ENCODE assay signal across 8 cellular contexts in genomic region chr2:232697059-232697806, GRCh38. TPM values are rescaled to one million over a fixed set of nuclear protein-coding genes. Genes with fewer than 3 reads are reported as not detected.
DNase-seq lines count a peak whose midpoint lies in the region; ATAC-seq and TF ChIP-seq lines count a peak whose summit lies in the region.

Gene GIGYF2 (plus strand): TSS chr2:232697331. CDS start chr2:232735198, 37,867 bp downstream.

- peaks cover 2% of the 10 kb centered on the region for H3K27me3 Mint-ChIP-seq in activated CD4-positive, alpha-beta T cell treated with anti-CD3 and anti-CD28 coated beads, Interleukin-2, amount 10 ng/mL, durations not matched to agents 7 days and 5 days

- no peak for TF ChIP-seq CTCF in coronary artery (IDR thresholded peaks at IDR 0.05)

- peaks cover 37% of the 10 kb centered on the region for H3K4me1 Mint-ChIP-seq in activated CD4-positive, alpha-beta T cell treated with anti-CD3 and anti-CD28 coated beads, Interleukin-2, amount 10 ng/mL, durations not matched to agents 7 days and 5 days

- CTCF ChIA-PET in activated CD4-positive, alpha-beta T cell treated with anti-CD3 and anti-CD28 coated beads, Interleukin-2, amount 10 ng/mL, durations not matched to agents 7 days and 5 days (lab: Charles Lee): no interaction called here

- DNase-seq in C1 segment of cervical spinal cord (lab: John Stamatoyannopoulos, UW) (peak; percentile 89 to 99 (median 97)), NCI-H748 (lab: John Stamatoyannopoulos, UW; ENCODE audit: unreplicated experiment) (peak; percentile 95), coronary artery (ENCODE audit: low spot score) (peak; percentile 99), left colon (peak; percentile 97 to 98)
- peak; percentile 93 for DNase-seq in activated CD4-positive, alpha-beta T cell treated with anti-CD3 and anti-CD28 coated beads, Interleukin-2, amount 10 ng/mL, durations not matched to agents 7 days and 5 days
- peak; percentile 92 to 97 for DNase-seq in stimulated activated CD4-positive, alpha-beta T cell treated with anti-CD3 and anti-CD28 coated beads, Interleukin-1b, Interleukin-23, amount 100 ng/mL, for 4 hours (ENCODE audit: low read depth in 2 of 2)

- H3K4me3 Mint-ChIP-seq in activated CD4-positive, alpha-beta T cell treated with anti-CD3 and anti-CD28 coated beads, Interleukin-2, amount 10 ng/mL, durations not matched to agents 7 days and 5 days: peak within 1 kb of the TSS; percentile 97

- peaks cover 30% of the 10 kb centered on the region for H3K36me3 Mint-ChIP-seq in activated CD4-positive, alpha-beta T cell treated with anti-CD3 and anti-CD28 coated beads, Interleukin-2, amount 10 ng/mL, durations not matched to agents 7 days and 5 days (ENCODE audit: low read depth)

- ATAC-seq in GM19372 (IDR thresholded peaks at IDR 0.05; ENCODE audit: low read depth, unreplicated experiment): peak; percentile 74
- peak; percentile 73 for ATAC-seq in HG03521 (IDR thresholded peaks at IDR 0.05; ENCODE audit: unreplicated experiment)
- peak; percentile 94 for ATAC-seq in left colon

- H3K4me3 ChIP-seq in coronary artery: peak within 1 kb of the TSS; percentile 97

- peak within 1 kb of the TSS; percentile 97 to 98 for H3K27ac ChIP-seq in coronary artery

- POLR2A ChIA-PET in activated CD4-positive, alpha-beta T cell treated with anti-CD3 and anti-CD28 coated beads, Interleukin-2, amount 10 ng/mL, durations not matched to agents 7 days and 5 days (lab: Charles Lee): no interaction called here

- peak within 1 kb of the TSS; percentile 90 for H3K27ac Mint-ChIP-seq in activated CD4-positive, alpha-beta T cell treated with anti-CD3 and anti-CD28 coated beads, Interleukin-2, amount 10 ng/mL, durations not matched to agents 7 days and 5 days

- intact Hi-C loops in left colon (cut with DNase I, micrococcal nuclease): no loop called here

- peaks cover 2% of the 10 kb centered on the region for H3K9me3 Mint-ChIP-seq in activated CD4-positive, alpha-beta T cell treated with anti-CD3 and anti-CD28 coated beads, Interleukin-2, amount 10 ng/mL, durations not matched to agents 7 days and 5 days

RNA-seq across cellular contexts. Expression of gene GIGYF2, which starts in this region (rescaled TPM):
- total RNA-seq in activated CD4-positive, alpha-beta T cell treated with anti-CD3 and anti-CD28 coated beads, Interleukin-2, amount 10 ng/mL, durations not matched to agents 7 days and 5 days: 10 to 100 TPM; 54.3 to 58.7 TPM
- 10 to 100 TPM; 55.4 to 66.3 TPM for total RNA-seq in left colon

Comparison
In these comparisons a context has a peak if more than half of its experiments do, and no peak if none do; other contexts are left out.
1. Peak in every context shown above with its lines: DNase-seq, ATAC-seq, H3K4me3 ChIP-seq and H3K27ac ChIP-seq.